Comparison of ENCODE assay signal across 8 cellular contexts in the genomic region with DNA sequence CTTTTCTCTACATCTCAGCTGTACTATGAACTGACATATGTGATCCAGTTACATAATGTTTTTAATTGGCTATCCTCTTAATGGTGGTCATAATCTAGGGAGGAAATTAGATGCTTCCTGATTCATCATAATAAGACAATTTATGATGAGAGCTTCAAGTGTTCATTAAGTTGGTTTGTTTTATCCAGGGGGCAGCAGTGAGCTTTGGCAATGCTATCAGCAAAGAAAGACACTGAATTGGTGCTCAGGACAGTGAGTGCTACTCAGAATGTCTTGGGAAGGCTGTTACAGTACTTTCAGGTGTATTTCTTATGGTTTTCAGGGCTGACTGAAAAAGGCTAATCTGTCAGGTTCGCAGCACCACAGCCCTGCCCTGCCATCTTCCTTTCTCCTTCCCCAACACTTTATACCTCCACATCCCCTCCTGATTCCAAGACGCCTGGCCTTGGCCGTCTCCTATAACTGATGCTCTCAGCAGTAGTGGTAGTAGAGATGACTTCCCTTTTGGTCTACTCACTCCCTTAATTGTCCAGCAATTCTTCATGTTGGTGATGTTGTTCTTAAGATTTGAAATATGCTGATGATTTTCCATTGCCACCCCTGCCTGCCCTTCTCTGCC.
DNase-seq lines count a peak whose midpoint lies in the region; ATAC-seq, FAIRE-seq and TF ChIP-seq lines count a peak whose summit lies in the region.

No MANE protein-coding gene starts in this region.

- no peaks in the 10 kb centered on the region for H3K27me3 ChIP-seq in H1 (replicated peaks in 1 of 4; ENCODE audit: control insufficient read depth in 3 of 4, extremely low read depth in 1 of 4, insufficient read depth in 3 of 4, low read length in 3 of 4)
- no peaks in the 10 kb centered on the region for H3K27me3 ChIP-seq in naive thymus-derived CD4-positive, alpha-beta T cell (ENCODE audit: control insufficient read depth in 2 of 2, insufficient read depth in 2 of 2, low read length in 2 of 2)

- H2BK5ac ChIP-seq in H1 (ENCODE audit: low read depth, low read length) = no peak overlapping the region

- peaks cover 0 to 8% (median 0%) of the 10 kb centered on the region in 5 donors for H3K36me3 Mint-ChIP-seq in naive thymus-derived CD4-positive, alpha-beta T cell

- POLR2A ChIA-PET in H1 (lab: Charles Lee; ENCODE audit: partially characterized antibody) = no interaction called here
- POLR2A ChIA-PET in naive thymus-derived CD4-positive, alpha-beta T cell (lab: Charles Lee) = interaction anchor here (0.5 to 6.3 kb wide), 18 partner anchors 9 to 175 kb away, joined by 3 to 89 read pairs (median 5); partner anchors contain the start of gene TNFAIP3

- no peak overlapping the region for H3K56ac ChIP-seq in H1 (replicated peaks; ENCODE audit: insufficient read length, low read depth, low read length)

- no peak overlapping the region for H3K18ac ChIP-seq in H1 (ENCODE audit: extremely low read depth, low read length)

- no peak overlapping the region for H3K23ac ChIP-seq in H1 (ENCODE audit: insufficient read length)

- no peak overlapping the region for H2BK15ac ChIP-seq in H1 (ENCODE audit: low read length)

- peak; percentile 75 for ATAC-seq in GM18909 (IDR thresholded peaks at IDR 0.05; ENCODE audit: poor library complexity, unreplicated experiment)
- peak; percentile 91 for ATAC-seq in naive thymus-derived CD4-positive, alpha-beta T cell

- H4K8ac ChIP-seq in H1 (ENCODE audit: extremely low read depth, insufficient read depth, low read length) = no peak overlapping the region

- no peaks in the 10 kb centered on the region for H4K20me1 ChIP-seq in H1 (replicated peaks in 1 of 2; ENCODE audit: control insufficient read depth in 1 of 2, insufficient read depth in 2 of 2, low read length in 2 of 2)

- CTCF ChIA-PET in H1 (lab: Charles Lee; ENCODE audit: partially characterized antibody) = interaction anchor here (0.6 to 4.7 kb wide), 42 partner anchors 9 to 1156 kb away, joined by 3 to 36 read pairs (median 4); partner anchors contain the start of gene TNFAIP3
- CTCF ChIA-PET in naive thymus-derived CD4-positive, alpha-beta T cell (lab: Charles Lee) = interaction anchor here (0.6 to 6.3 kb wide), 32 partner anchors 8 to 204 kb away, joined by 3 to 74 read pairs (median 5); partner anchors contain the start of gene TNFAIP3

- H3K27me3 Mint-ChIP-seq in naive thymus-derived CD4-positive, alpha-beta T cell = no peaks in the 10 kb centered on the region

- H2BK120ac ChIP-seq in H1 (replicated peaks; ENCODE audit: low read depth, low read length) = no peak overlapping the region

- H3K4me3 Mint-ChIP-seq in naive thymus-derived CD4-positive, alpha-beta T cell = peak overlapping the region in 9 of 10 donors; percentile 0 to 71 (median 49)

- WGBS in H1 (ENCODE audit: extremely low coverage in 1 of 2, insufficient coverage in 1 of 2, insufficient read length in 1 of 2, insufficient replicate concordance in 2 of 2, low coverage in 1 of 2, low lambda C conversion rate in 2 of 2, missing lambda C conversion rate in 1 of 2), 2 experiments = 82% methylated on average over 3 of the region's 3 CpGs; no CpG with 5 or more reads in 1 of the 2 experiments

- peak; percentile 76 to 91 for DNase-seq in AML-193 (lab: John Stamatoyannopoulos, UW)
- DNase-seq in M059J (ENCODE audit: low read depth) = peak; percentile 76
- DNase-seq in activated CD4-positive, alpha-beta T cell treated with anti-CD3 and anti-CD28 coated beads for 48 hours = peak; percentile 73
- no peak for DNase-seq in H1 (ENCODE audit: low read depth in 1 of 2, low spot score in 2 of 2)
- peak in 7 of 9 donors; percentile 75 to 87 (median 81) for DNase-seq in naive thymus-derived CD4-positive, alpha-beta T cell
- DNase-seq in ureter (ENCODE audit: low spot score) = peak; percentile 53
- DNase-seq in DMS153 treated with DMSO at 0.1 percent for 48 hours (lab: John Stamatoyannopoulos, UW; ENCODE audit: unreplicated experiment) = no peak

- H3K4me3 ChIP-seq in H1 (ENCODE audit: extremely low read depth in 1 of 4, insufficient read depth in 2 of 4, low read depth in 3 of 4, low read length in 4 of 4) = no peak overlapping the region
- H3K4me3 ChIP-seq in naive thymus-derived CD4-positive, alpha-beta T cell (ENCODE audit: low read length) = no peak overlapping the region

- TF ChIP-seq POLR2A in H1 (IDR thresholded peaks at IDR 0.05; ENCODE audit: control extremely low read depth in 1 of 2, low read depth in 2 of 2, low read length in 2 of 2) = no peak

- H3K4me1 Mint-ChIP-seq in naive thymus-derived CD4-positive, alpha-beta T cell = peaks cover 27 to 72% (median 64%) of the 10 kb centered on the region in 7 donors

- H2AK5ac ChIP-seq in H1 (ENCODE audit: low read depth, low read length) = no peak overlapping the region

- H3K14ac ChIP-seq in H1 (ENCODE audit: insufficient read length) = no peak overlapping the region

- no peaks in the 10 kb centered on the region for H3K79me1 ChIP-seq in H1 (ENCODE audit: low read depth, low read length)

- no peak overlapping the region for H4K5ac ChIP-seq in H1 (ENCODE audit: insufficient read length, low read depth, low read length)

- no peaks in the 10 kb centered on the region for H3K79me2 ChIP-seq in H1 (ENCODE audit: control insufficient read depth in 1 of 2, insufficient read depth in 2 of 2, low read length in 2 of 2)

- H3K9ac ChIP-seq in H1 (replicated peaks in 1 of 4; ENCODE audit: extremely low read depth in 1 of 4, low read depth in 3 of 4, low read length in 3 of 4) = no peak overlapping the region

- no peak overlapping the region for H4K91ac ChIP-seq in H1 (replicated peaks; ENCODE audit: insufficient read length, low read length)

- no peak overlapping the region for H2BK12ac ChIP-seq in H1 (ENCODE audit: low read depth, low read length)

- TF ChIP-seq CTCF in H1 (IDR thresholded peaks at IDR 0.05; ENCODE audit: control extremely low read depth in 1 of 3, insufficient read depth in 1 of 3, low read depth in 1 of 3, low read length in 3 of 3) = peak in 2 of 3 experiments; percentile 60 to 65; a peak in 3 of 4 replicates

- H3K27ac Mint-ChIP-seq in naive thymus-derived CD4-positive, alpha-beta T cell = peak overlapping the region; percentile 70 to 97 (median 89)

- intact Hi-C loops in naive thymus-derived CD4-positive, alpha-beta T cell (cut with micrococcal nuclease) = loop anchor here (1.0 to 10.0 kb wide), 11 partner anchors 11 to 307 kb away; partner anchors contain the start of genes PERP (in 2 of the 2) and TNFAIP3 (in 2 of the 2)

- no peak overlapping the region for H2AFZ ChIP-seq in H1 (ENCODE audit: low read length)

- no peak overlapping the region for H2BK20ac ChIP-seq in H1 (ENCODE audit: low read length)

- no peaks in the 10 kb centered on the region; a peak in 1 of 7 replicates for H3K4me1 ChIP-seq in H1 (replicated peaks in 1 of 4; ENCODE audit: control insufficient read depth in 3 of 4, insufficient read depth in 4 of 4, low read length in 3 of 4)
- peaks cover 15 to 47% of the 10 kb centered on the region in 2 donors for H3K4me1 ChIP-seq in naive thymus-derived CD4-positive, alpha-beta T cell (ENCODE audit: control insufficient read depth in 2 of 2, insufficient read depth in 2 of 2, low read length in 2 of 2)

- no peak overlapping the region for H3K27ac ChIP-seq in H1 (ENCODE audit: low read depth, low read length)
- peak overlapping the region; percentile 50 for H3K27ac ChIP-seq in naive thymus-derived CD4-positive, alpha-beta T cell (ENCODE audit: low read depth, low read length)

- peak; percentile 66 to 73 for TF ChIP-seq RAD21 in H1 (IDR thresholded peaks at IDR 0.05 in 1 of 2, conservative IDR thresholded peaks at IDR 0.05 in 1 of 2; ENCODE audit: low read depth in 2 of 2, low read length in 2 of 2)

- H3K9me3 Mint-ChIP-seq in naive thymus-derived CD4-positive, alpha-beta T cell = peaks cover 0 to 5% (median 0%) of the 10 kb centered on the region in 11 donors

- H3K4me2 ChIP-seq in H1 (ENCODE audit: insufficient read depth in 1 of 2, low read depth in 2 of 2, low read length in 2 of 2) = no peak overlapping the region

- no peaks in the 10 kb centered on the region for H3K9me3 ChIP-seq in H1 (ENCODE audit: insufficient read depth in 2 of 2, low read depth in 1 of 2, low read length in 1 of 2)
- H3K9me3 ChIP-seq in naive thymus-derived CD4-positive, alpha-beta T cell (ENCODE audit: control insufficient read depth in 2 of 3, low read length in 3 of 3) = no peaks in the 10 kb centered on the region

- no peak overlapping the region for H3K4ac ChIP-seq in H1 (replicated peaks; ENCODE audit: insufficient read length, low read depth, low read length)

- H3K36me3 ChIP-seq in H1 (ENCODE audit: control insufficient read depth in 2 of 4, insufficient read depth in 4 of 4, low read length in 3 of 4) = no peaks in the 10 kb centered on the region
- no peaks in the 10 kb centered on the region for H3K36me3 ChIP-seq in naive thymus-derived CD4-positive, alpha-beta T cell (ENCODE audit: control insufficient read depth in 2 of 3, insufficient read depth in 3 of 3, low read length in 3 of 3)

- no peak for TF ChIP-seq EP300 in H1 (IDR thresholded peaks at IDR 0.05; ENCODE audit: borderline replicate concordance in 1 of 2, low read depth in 2 of 2, low read length in 2 of 2)

- no peak for FAIRE-seq in H1 (lab: Jason Lieb, UNC)

- H3K23me2 ChIP-seq in H1 (ENCODE audit: low read depth, low read length) = no peaks in the 10 kb centered on the region

TF ChIP-seq in H1, 55 proteins besides CTCF, POLR2A, EP300 and RAD21 (continues in another document):
- no peak for TF ChIP-seq SP4 (IDR thresholded peaks at IDR 0.05; ENCODE audit: low read length)
- TF ChIP-seq HDAC6 (IDR thresholded peaks at IDR 0.05; ENCODE audit: low read depth, low read length) = no peak
- no peak for TF ChIP-seq KDM1A (IDR thresholded peaks at IDR 0.05; ENCODE audit: borderline replicate concordance, low read length)
- no peak for TF ChIP-seq JUN (IDR thresholded peaks at IDR 0.05; ENCODE audit: low read depth, low read length)
- no peak for TF ChIP-seq EZH2 (IDR thresholded peaks at IDR 0.05; ENCODE audit: low read depth, low read length, severe bottlenecking)
- TF ChIP-seq SIN3A (conservative IDR thresholded peaks at IDR 0.05 in 1 of 2, IDR thresholded peaks at IDR 0.05 in 1 of 2; ENCODE audit: low read depth in 1 of 2, low read length in 2 of 2) = no peak
- TF ChIP-seq ATF3 (IDR thresholded peaks at IDR 0.05; ENCODE audit: insufficient read depth, low read depth, low read length) = no peak
- TF ChIP-seq ASH2L (IDR thresholded peaks at IDR 0.05; ENCODE audit: low read length) = no peak
- TF ChIP-seq BCL11A (IDR thresholded peaks at IDR 0.05; ENCODE audit: low read depth in 2 of 2, low read length in 2 of 2) = no peak
- TF ChIP-seq CEBPB (IDR thresholded peaks at IDR 0.05; ENCODE audit: low read depth, low read length) = no peak
- no peak for TF ChIP-seq RFX5 (IDR thresholded peaks at IDR 0.05; ENCODE audit: borderline replicate concordance, low read depth, low read length)
- TF ChIP-seq GABPA (IDR thresholded peaks at IDR 0.05; ENCODE audit: borderline replicate concordance, insufficient read depth, low read length) = no peak
- TF ChIP-seq TCF12 (IDR thresholded peaks at IDR 0.05; ENCODE audit: low read depth, low read length) = no peak

Comparison
In these comparisons a context has a peak if more than half of its experiments do, and no peak if none do; other contexts are left out.
1. DNase-seq: peak in AML-193 (2 of 2), M059J (single experiment), activated CD4-positive, alpha-beta T cell treated with anti-CD3 and anti-CD28 coated beads for 48 hours (single experiment), naive thymus-derived CD4-positive, alpha-beta T cell (7 of 9) and ureter (single experiment); none in H1 (0 of 2) and DMS153 treated with DMSO at 0.1 percent for 48 hours (single experiment).